Comparison of ENCODE assay signal across 1 cellular context in genomic region chr9:13845460-13845859, GRCh38.
TF ChIP-seq lines count a peak whose summit lies in the region.

No MANE protein-coding gene starts in this region.

TF ChIP-seq in endothelial cell of umbilical vein, 7 proteins besides CTCF, POLR2A, EP300 and RAD21 (continued from another document):
- TF ChIP-seq FOS (IDR thresholded peaks at IDR 0.05; ENCODE audit: borderline replicate concordance, insufficient read depth, low read length) = peak; percentile 33
